Comparison of ENCODE assay signal across 8 cellular contexts in genomic region chr1:153990468-153991150, GRCh38. TPM values are rescaled to one million over a fixed set of nuclear protein-coding genes. Genes with fewer than 3 reads are reported as not detected.
DNase-seq lines count a peak whose midpoint lies in the region; ATAC-seq and TF ChIP-seq lines count a peak whose summit lies in the region.

RPS27 (plus strand) TSS chr1:153990762; CDS start chr1:153990797, 35 bp downstream.

- peak within 1 kb of the TSS; percentile 89 for H3K4me2 ChIP-seq in smooth muscle cell

- CTCF ChIA-PET in WTC11 (lab: Charles Lee): interaction anchor here (1.1 to 1.9 kb wide), 3 partner anchors 13 to 363 kb away, joined by 3 to 6 read pairs (median 6); partner anchors contain the start of genes CREB3L4, JTB and S100A13

- peak; percentile 73 for ATAC-seq in GM18870 (IDR thresholded peaks at IDR 0.05; ENCODE audit: unreplicated experiment)
- peak; percentile 67 for ATAC-seq in HG03159 (IDR thresholded peaks at IDR 0.05; ENCODE audit: unreplicated experiment)
- peak; percentile 38 for ATAC-seq in WTC11

- peak within 1 kb of the TSS; percentile 58 for H2AFZ ChIP-seq in ACC112 (ENCODE audit: low read length, unreplicated experiment)
- H2AFZ ChIP-seq in smooth muscle cell (ENCODE audit: low read depth): peak within 1 kb of the TSS; percentile 81

- no peaks in the 10 kb centered on the region for H3K27me3 Mint-ChIP-seq in WTC11 (ENCODE audit: low read depth)

- DNase-seq in NCI-H226: peak; percentile 94
- peak; percentile 83 for DNase-seq in WTC11 (ENCODE audit: low spot score)
- peak; percentile 99 for DNase-seq in cardiac fibroblast (ENCODE audit: low read depth in 2 of 2)
- DNase-seq in iPS-NIHi7 (ENCODE audit: extremely low spot score): peak; percentile 90
- peak; percentile 47 for DNase-seq in smooth muscle cell (lab: John Stamatoyannopoulos, UW; ENCODE audit: unreplicated experiment)

- no peak for TF ChIP-seq CTCF in WTC11 (IDR thresholded peaks at IDR 0.05)
- no peak for TF ChIP-seq CTCF in cardiac fibroblast (IDR thresholded peaks at IDR 0.05; ENCODE audit: low read depth, low read length)
- no peak for TF ChIP-seq CTCF in smooth muscle cell (IDR thresholded peaks at IDR 0.05; ENCODE audit: borderline replicate concordance, insufficient read depth, poor library complexity, severe bottlenecking)

- peaks cover 4% of the 10 kb centered on the region for H3K9me3 Mint-ChIP-seq in WTC11

- WGBS in smooth muscle cell (ENCODE audit: low lambda C conversion rate): 1% methylated on average over 36 of the region's 36 CpGs

- peaks cover 16% of the 10 kb centered on the region for H3F3A ChIP-seq in smooth muscle cell (ENCODE audit: low read depth)

- peaks cover 47% of the 10 kb centered on the region for H3K36me3 Mint-ChIP-seq in WTC11

- H3K4me3 ChIP-seq in ACC112 (ENCODE audit: low read depth, low read length): peak within 1 kb of the TSS; percentile 98
- peak within 1 kb of the TSS; percentile 79 to 93 for H3K4me3 ChIP-seq in cardiac fibroblast (replicated peaks in 1 of 2; ENCODE audit: low read depth in 2 of 2, low read length in 2 of 2)
- H3K4me3 ChIP-seq in smooth muscle cell: peak within 1 kb of the TSS; percentile 85

- H4K20me1 ChIP-seq in smooth muscle cell (ENCODE audit: low read depth): peaks cover 35% of the 10 kb centered on the region

- H3K4me3 Mint-ChIP-seq in WTC11: peak within 1 kb of the TSS; percentile 97

- POLR2A ChIA-PET in WTC11 (lab: Charles Lee): interaction anchor here (0.6 to 2.2 kb wide), 16 partner anchors 8 to 334 kb away, joined by 3 to 23 read pairs (median 3); partner anchors contain the start of genes CREB3L4, DENND4B, GATAD2B and JTB

- H3K9me3 ChIP-seq in smooth muscle cell (replicated peaks; ENCODE audit: low read depth): no peaks in the 10 kb centered on the region

- H3K79me2 ChIP-seq in ACC112 (ENCODE audit: control insufficient read depth, insufficient read depth, low read length, unreplicated experiment) (peaks cover 26% of the 10 kb centered on the region), smooth muscle cell (ENCODE audit: low read depth) (peaks cover 16% of the 10 kb centered on the region)

- H3K27me3 ChIP-seq in ACC112 (ENCODE audit: insufficient read depth, low read length) (no peaks in the 10 kb centered on the region), smooth muscle cell (ENCODE audit: low read depth) (no peaks in the 10 kb centered on the region)

- peaks cover 29% of the 10 kb centered on the region for H3K4me1 Mint-ChIP-seq in WTC11

- peaks cover 27% of the 10 kb centered on the region for H3K36me3 ChIP-seq in ACC112 (ENCODE audit: insufficient read depth, low read length)
- peaks cover 8% of the 10 kb centered on the region for H3K36me3 ChIP-seq in smooth muscle cell (ENCODE audit: low read depth)

- peak within 1 kb of the TSS; percentile 79 for H3K27ac ChIP-seq in ACC112 (ENCODE audit: low read depth, low read length)
- peak within 1 kb of the TSS; percentile 88 for H3K27ac ChIP-seq in smooth muscle cell (ENCODE audit: low read depth)

- peak within 1 kb of the TSS; percentile 98 for H3K27ac Mint-ChIP-seq in WTC11

- H3K9ac ChIP-seq in smooth muscle cell (ENCODE audit: low read depth): peak within 1 kb of the TSS; percentile 97

- peaks cover 20% of the 10 kb centered on the region for H3K4me1 ChIP-seq in ACC112 (ENCODE audit: control insufficient read depth, insufficient read depth, low read length, unreplicated experiment)
- peaks cover 17% of the 10 kb centered on the region for H3K4me1 ChIP-seq in smooth muscle cell (ENCODE audit: low read depth)

TF ChIP-seq in WTC11, 78 proteins besides CTCF, POLR2A, EP300 and RAD21 (continues in another document):
- TF ChIP-seq ZNF263 (CRISPR knock-in tag; IDR thresholded peaks at IDR 0.05; ENCODE audit: low read depth): no peak
- TF ChIP-seq STAT6 (CRISPR knock-in tag; conservative IDR thresholded peaks at IDR 0.05; ENCODE audit: low read depth): no peak
- TF ChIP-seq MAX (CRISPR knock-in tag; IDR thresholded peaks at IDR 0.05): peak; percentile 80
- no peak; the same call in 1 of the 2 replicates for TF ChIP-seq OVOL2 (CRISPR knock-in tag; IDR thresholded peaks at IDR 0.05; ENCODE audit: borderline replicate concordance)
- no peak for TF ChIP-seq IRF2 (CRISPR knock-in tag; IDR thresholded peaks at IDR 0.05; ENCODE audit: borderline replicate concordance, low read depth)
- no peak for TF ChIP-seq NR3C1 (CRISPR knock-in tag; conservative IDR thresholded peaks at IDR 0.05; ENCODE audit: low read depth)
- TF ChIP-seq, protein P1, sequence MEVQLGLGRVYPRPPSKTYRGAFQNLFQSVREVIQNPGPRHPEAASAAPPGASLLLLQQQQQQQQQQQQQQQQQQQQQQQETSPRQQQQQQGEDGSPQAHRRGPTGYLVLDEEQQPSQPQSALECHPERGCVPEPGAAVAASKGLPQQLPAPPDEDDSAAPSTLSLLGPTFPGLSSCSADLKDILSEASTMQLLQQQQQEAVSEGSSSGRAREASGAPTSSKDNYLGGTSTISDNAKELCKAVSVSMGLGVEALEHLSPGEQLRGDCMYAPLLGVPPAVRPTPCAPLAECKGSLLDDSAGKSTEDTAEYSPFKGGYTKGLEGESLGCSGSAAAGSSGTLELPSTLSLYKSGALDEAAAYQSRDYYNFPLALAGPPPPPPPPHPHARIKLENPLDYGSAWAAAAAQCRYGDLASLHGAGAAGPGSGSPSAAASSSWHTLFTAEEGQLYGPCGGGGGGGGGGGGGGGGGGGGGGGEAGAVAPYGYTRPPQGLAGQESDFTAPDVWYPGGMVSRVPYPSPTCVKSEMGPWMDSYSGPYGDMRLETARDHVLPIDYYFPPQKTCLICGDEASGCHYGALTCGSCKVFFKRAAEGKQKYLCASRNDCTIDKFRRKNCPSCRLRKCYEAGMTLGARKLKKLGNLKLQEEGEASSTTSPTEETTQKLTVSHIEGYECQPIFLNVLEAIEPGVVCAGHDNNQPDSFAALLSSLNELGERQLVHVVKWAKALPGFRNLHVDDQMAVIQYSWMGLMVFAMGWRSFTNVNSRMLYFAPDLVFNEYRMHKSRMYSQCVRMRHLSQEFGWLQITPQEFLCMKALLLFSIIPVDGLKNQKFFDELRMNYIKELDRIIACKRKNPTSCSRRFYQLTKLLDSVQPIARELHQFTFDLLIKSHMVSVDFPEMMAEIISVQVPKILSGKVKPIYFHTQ (CRISPR knock-in tag; IDR thresholded peaks at IDR 0.05): peak; percentile 88; the same call in 1 of the 2 replicates
- TF ChIP-seq E2F5 (CRISPR knock-in tag; IDR thresholded peaks at IDR 0.05): no peak
- TF ChIP-seq ETV6 (CRISPR knock-in tag; IDR thresholded peaks at IDR 0.05): peak; percentile 74; the same call in 1 of the 2 replicates
- no peak for TF ChIP-seq ESRRA (CRISPR knock-in tag; IDR thresholded peaks at IDR 0.05; ENCODE audit: borderline replicate concordance)
- TF ChIP-seq MXD4 (CRISPR knock-in tag; IDR thresholded peaks at IDR 0.05; ENCODE audit: borderline replicate concordance): no peak

RNA-seq across cellular contexts. Expression of gene RPS27, which starts in this region (rescaled TPM):
- total RNA-seq in WTC11 (2021) (2,141 to 2,438 TPM (median 2,292 TPM) in 3 replicates), smooth muscle cell (3,456 and 3,702 TPM in 2 replicates)
- 1,522 and 1,642 TPM in 2 replicates for polyA plus RNA-seq in smooth muscle cell

Comparison
In these comparisons a context has a peak if more than half of its experiments do, and no peak if none do; other contexts are left out.
1. Peak in every context shown above with its lines: DNase-seq, ATAC-seq, H3K4me3 ChIP-seq and H3K27ac ChIP-seq.
2. DNase-seq: peak in every context shown above with its lines; median percentile 99 in cardiac fibroblast; 94 in NCI-H226; 90 in iPS-NIHi7; 83 in WTC11; 47 in smooth muscle cell.